Comparison of ENCODE assay signal across 30 cellular contexts in genomic region chr11:11624206-11624605, GRCh38.
"Had no signal": no experiment of that assay in that cellular context is flagged by ENCODE, and none has a peak within 500 bp of the region (broad histone marks: within the 10 kb centered on the region; RNA-seq: fewer than 3 reads in every experiment).

No MANE protein-coding gene starts in this region.

- H3K4me3 ChIP-seq: ascending aorta, Peyer's patch, SJSA1 had no signal

- H3K27me3 ChIP-seq: ascending aorta, Peyer's patch had no signal

- H3K36me3 ChIP-seq: ascending aorta, Peyer's patch, SJSA1 had no signal

- H3K4me2 ChIP-seq: SK-N-SH had no signal

- H3K9me3 ChIP-seq: ascending aorta, Peyer's patch, SJSA1, SK-N-SH had no signal

- ATAC-seq: activated CD4-positive, alpha-beta T cell treated with anti-CD3 and anti-CD28 coated beads for 36 hours; activated CD4-positive, CD25-positive, alpha-beta regulatory T cell treated with anti-CD3 and anti-CD28 coated beads, Interleukin-2, amount 50 U/mL, for 24 hours; activated CD8-positive, alpha-beta T cell treated with anti-CD3 and anti-CD28 coated beads, Interleukin-2, amount 10 ng/mL, durations not matched to agents 7 days and 5 days; PC-3; WTC11 had no signal

- DNase-seq: activated CD4-positive, alpha-beta T cell treated with anti-CD3 and anti-CD28 coated beads for 36 hours; activated CD4-positive, alpha-beta T cell treated with anti-CD3 and anti-CD28 coated beads, Interleukin-2, amount 10 ng/mL, durations not matched to agents 7 days and 5 days; activated CD4-positive, alpha-beta T cell treated with anti-CD3 and anti-CD28 coated beads, Interleukin-2, amount 50 U/mL, for 48 hours; activated CD8-positive, alpha-beta T cell treated with anti-CD3 and anti-CD28 coated beads, Interleukin-2, amount 10 ng/mL, durations not matched to agents 7 days and 5 days; activated gamma-delta T cell; activated naive CD4-positive, alpha-beta T cell treated with Interleukin-2 at 50 U/mL for 16 hours; activated naive CD8-positive, alpha-beta T cell treated with anti-CD3 and anti-CD28 coated beads, Interleukin-2, amount 10 ng/mL, durations not matched to agents 7 days and 5 days; activated T-cell treated with anti-CD3 and anti-CD28 coated beads, Interleukin-2, amount 50 U/mL, for 24 hours; amygdala; NCI-H1092 treated with DMSO at 0.1 percent for 48 hours; NCI-H1417; NCI-H146; NCI-H187; NCI-H2029 treated with DMSO at 0.1 percent for 48 hours; NCI-H2107; NCI-H2171; NCI-H510A; NCI-H526; NCI-H748 treated with DMSO at 0.1 percent for 48 hours; NK-92 treated with Interleukin-12 subunit alpha and Interleukin-12 subunit beta, amount 100 ng/mL, for 24 hours; PC-3; Peyer's patch; RPMI8226; SHP77 treated with DMSO at 0.1 percent for 48 hours; SK-N-SH had no signal

- H3K9ac ChIP-seq: SK-N-SH had no signal

- H3K27ac ChIP-seq: ascending aorta, Peyer's patch, SJSA1 had no signal

- FAIRE-seq: TTC549 had no signal
